Comparison of ENCODE assay signal across 11 cellular contexts in the genomic region with DNA sequence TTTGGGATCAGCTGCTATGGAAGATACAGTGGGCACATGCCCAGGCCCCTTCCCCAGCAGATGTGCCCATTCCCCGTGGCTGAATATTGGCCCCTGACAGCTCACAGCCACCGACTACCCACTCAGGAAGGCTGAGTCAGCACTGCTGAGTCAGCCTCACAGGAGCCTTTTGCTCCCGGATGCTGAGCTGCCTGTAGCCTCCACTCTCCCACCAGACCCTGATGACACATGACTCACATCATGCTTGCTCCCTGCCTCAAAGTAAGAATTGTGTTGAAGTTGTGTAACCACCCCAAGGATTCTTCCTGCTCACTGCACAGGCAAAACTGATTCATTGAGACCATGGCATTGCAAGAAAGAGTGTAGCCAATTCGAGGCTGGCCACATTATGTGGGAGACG.
A peak's percentile ranks its signal among the peaks of the same experiment; 100 is the strongest.
DNase-seq lines count a peak whose midpoint lies in the region; ATAC-seq and TF ChIP-seq lines count a peak whose summit lies in the region.
"Had no signal": no experiment of that assay in that cellular context is flagged by ENCODE, and none has a peak within 500 bp of the region (broad histone marks: within the 10 kb centered on the region; RNA-seq: fewer than 3 reads in every experiment).

No MANE protein-coding gene starts in this region.

- no peak overlapping the region for H3K4me3 ChIP-seq in fibroblast of mammary gland (ENCODE audit: control insufficient read depth, low read depth, low read length)
- no peak overlapping the region for H3K4me3 ChIP-seq in WERI-Rb-1 (ENCODE audit: low read depth, low read length)
- no peak overlapping the region for H3K4me3 ChIP-seq in upper lobe of left lung
- no peak overlapping the region for H3K4me3 ChIP-seq in Peyer's patch

- 62 to 85% methylated on average over 2 to 5 of the region's 5 CpGs for WGBS in upper lobe of left lung, 2 donors

- H3K9me3 ChIP-seq in WERI-Rb-1 (ENCODE audit: severe bottlenecking), result no peaks in the 10 kb centered on the region
- no peaks in the 10 kb centered on the region for H3K9me3 ChIP-seq in upper lobe of left lung
- no peaks in the 10 kb centered on the region for H3K9me3 ChIP-seq in Peyer's patch
- H3K9me3 ChIP-seq: neutrophil had no signal

- no peak for TF ChIP-seq EP300 in upper lobe of left lung (IDR thresholded peaks at IDR 0.05)

- H3K27ac ChIP-seq in WERI-Rb-1 (no peak overlapping the region), upper lobe of left lung (no peak overlapping the region), Peyer's patch (no peak overlapping the region)
- H3K27ac ChIP-seq: neutrophil had no signal

- TF ChIP-seq CTCF in fibroblast of mammary gland (conservative IDR thresholded peaks at IDR 0.05; ENCODE audit: control insufficient read depth, insufficient read depth, low read depth, low read length), result no peak
- no peak for TF ChIP-seq CTCF in WERI-Rb-1 (IDR thresholded peaks at IDR 0.05; ENCODE audit: low read depth, low read length)
- TF ChIP-seq CTCF in upper lobe of left lung (IDR thresholded peaks at IDR 0.05), result no peak
- no peak for TF ChIP-seq CTCF in Peyer's patch (IDR thresholded peaks at IDR 0.05)

- ATAC-seq in activated CD4-positive, CD25-positive, alpha-beta regulatory T cell treated with anti-CD3 and anti-CD28 coated beads, Interleukin-2, amount 50 U/mL, for 24 hours, result peak; percentile 41
- no peak for ATAC-seq in upper lobe of left lung (ENCODE audit: low FRiP score in 2 of 2)

- no peaks in the 10 kb centered on the region for H3K4me1 ChIP-seq in upper lobe of left lung
- no peaks in the 10 kb centered on the region for H3K4me1 ChIP-seq in Peyer's patch

- H3K36me3 ChIP-seq in WERI-Rb-1 (no peaks in the 10 kb centered on the region), upper lobe of left lung (no peaks in the 10 kb centered on the region), Peyer's patch (no peaks in the 10 kb centered on the region)
- H3K36me3 ChIP-seq: neutrophil had no signal

- H3K27me3 ChIP-seq in WERI-Rb-1 (ENCODE audit: insufficient read depth, low read depth, severe bottlenecking) (no peaks in the 10 kb centered on the region), upper lobe of left lung (no peaks in the 10 kb centered on the region), Peyer's patch (no peaks in the 10 kb centered on the region)

- no peak for DNase-seq in activated CD4-positive, CD25-positive, alpha-beta regulatory T cell treated with anti-CD3 and anti-CD28 coated beads, Interleukin-2, amount 50 U/mL, for 72 hours
- peak; percentile 64 for DNase-seq in NOMO-1 treated with dmso at 0.1 percent for 144 hours (lab: John Stamatoyannopoulos, UW; ENCODE audit: unreplicated experiment)
- DNase-seq in fibroblast of mammary gland (ENCODE audit: low read depth), result peak; percentile 98
- DNase-seq in stimulated activated CD4-positive, alpha-beta T cell treated with anti-CD3 and anti-CD28 coated beads, Interleukin-1b, Interleukin-23, amount 100 ng/mL, for 48 hours, result peak; percentile 50
- DNase-seq in WERI-Rb-1, result no peak
- no peak for DNase-seq in upper lobe of left lung
- no peak for DNase-seq in Peyer's patch
- DNase-seq: activated CD4-positive, CD25-positive, alpha-beta regulatory T cell; KG1 had no signal

- TF ChIP-seq POLR2A in upper lobe of left lung (IDR thresholded peaks at IDR 0.05) (no peak), Peyer's patch (IDR thresholded peaks at IDR 0.05) (no peak)

Comparison
In these comparisons a context has a peak if more than half of its experiments do, and no peak if none do; other contexts are left out.
1. ATAC-seq: peak in activated CD4-positive, CD25-positive, alpha-beta regulatory T cell treated with anti-CD3 and anti-CD28 coated beads, Interleukin-2, amount 50 U/mL, for 24 hours (2 of 2); none in upper lobe of left lung (0 of 2).
2. DNase-seq: peak in NOMO-1 treated with dmso at 0.1 percent for 144 hours (single experiment), fibroblast of mammary gland (single experiment) and stimulated activated CD4-positive, alpha-beta T cell treated with anti-CD3 and anti-CD28 coated beads, Interleukin-1b, Interleukin-23, amount 100 ng/mL, for 48 hours (single experiment); none in activated CD4-positive, CD25-positive, alpha-beta regulatory T cell treated with anti-CD3 and anti-CD28 coated beads, Interleukin-2, amount 50 U/mL, for 72 hours (single experiment), WERI-Rb-1 (single experiment), upper lobe of left lung (0 of 2) and Peyer's patch (0 of 3).